Comparison of ENCODE assay signal across 26 cellular contexts in genomic region chr1:214474467-214474866, GRCh38.
DNase-seq lines count a peak whose midpoint lies in the region; ATAC-seq and TF ChIP-seq lines count a peak whose summit lies in the region.
"Had no signal": no experiment of that assay in that cellular context is flagged by ENCODE, and none has a peak within 500 bp of the region (broad histone marks: within the 10 kb centered on the region; RNA-seq: fewer than 3 reads in every experiment).

No MANE protein-coding gene starts in this region.

- H2AFZ ChIP-seq in Karpas-422 (ENCODE audit: low read length): peak overlapping the region; percentile 52; the same call in 1 of the 2 replicates

- no peak for ATAC-seq in HG03432 (IDR thresholded peaks at IDR 0.05; ENCODE audit: unreplicated experiment)
- ATAC-seq: activated T-cell treated with anti-CD3 and anti-CD28 coated beads, Interleukin-2, amount 50 U/mL, for 72 hours; sciatic nerve had no signal

- H3K9me3 ChIP-seq in Caco-2: no peaks in the 10 kb centered on the region
- no peaks in the 10 kb centered on the region for H3K9me3 ChIP-seq in Karpas-422 (ENCODE audit: low read length)
- H3K9me3 ChIP-seq: adrenal gland, BE2C, prostate gland had no signal

- POLR2A ChIA-PET in Caco-2 (lab: Charles Lee): interaction anchor here (0.8 kb wide), 1 partner anchor 7 kb away, joined by 3 read pairs; no protein-coding TSS in a partner anchor

- H3K27ac ChIP-seq in Karpas-422 (ENCODE audit: low read length): no peak overlapping the region
- H3K27ac ChIP-seq: adrenal gland, prostate gland, VCaP had no signal

- H3K36me3 Mint-ChIP-seq in Caco-2 (ENCODE audit: insufficient read depth, unreplicated experiment): peaks cover 27% of the 10 kb centered on the region
- no peaks in the 10 kb centered on the region for H3K36me3 Mint-ChIP-seq in chondrocyte (ENCODE audit: low read depth)
- H3K36me3 Mint-ChIP-seq in osteocyte (ENCODE audit: unreplicated experiment): no peaks in the 10 kb centered on the region
- H3K36me3 Mint-ChIP-seq: CD8-positive, alpha-beta memory T cell; memory B cell had no signal

- H3K9ac ChIP-seq in Karpas-422 (ENCODE audit: low read length): no peak overlapping the region

- peak overlapping the region; percentile 31 for H3K4me3 Mint-ChIP-seq in Caco-2 (ENCODE audit: unreplicated experiment)
- H3K4me3 Mint-ChIP-seq in chondrocyte (ENCODE audit: unreplicated experiment): no peak overlapping the region
- peak overlapping the region; percentile 16 for H3K4me3 Mint-ChIP-seq in osteocyte (ENCODE audit: unreplicated experiment)
- H3K4me3 Mint-ChIP-seq: activated T-cell treated with anti-CD3 and anti-CD28 coated beads, Interleukin-2, amount 50 U/mL, for 72 hours; CD8-positive, alpha-beta memory T cell; memory B cell had no signal

- no peaks in the 10 kb centered on the region for H4K20me1 ChIP-seq in Karpas-422 (ENCODE audit: insufficient read depth, low read depth, low read length)

- H3K4me1 ChIP-seq in Caco-2: peaks cover 76% of the 10 kb centered on the region
- H3K4me1 ChIP-seq in Karpas-422 (ENCODE audit: low read length): peaks cover 13% of the 10 kb centered on the region
- H3K4me1 ChIP-seq: BE2C, prostate gland had no signal

- H3K4me1 Mint-ChIP-seq in Caco-2 (ENCODE audit: low read depth, unreplicated experiment) (peaks cover 53% of the 10 kb centered on the region), chondrocyte (ENCODE audit: low read depth) (peaks cover 73% of the 10 kb centered on the region), osteocyte (ENCODE audit: unreplicated experiment) (peaks cover 78% of the 10 kb centered on the region)
- H3K4me1 Mint-ChIP-seq: CD8-positive, alpha-beta memory T cell; memory B cell had no signal

- H3K27me3 ChIP-seq in Caco-2 (replicated peaks; ENCODE audit: control insufficient read depth, insufficient read depth, low read length) (no peaks in the 10 kb centered on the region), Karpas-422 (ENCODE audit: low read length) (no peaks in the 10 kb centered on the region), H7 (ENCODE audit: control insufficient read depth, insufficient read depth, low read length) (no peaks in the 10 kb centered on the region)
- H3K27me3 ChIP-seq: adrenal gland had no signal

- H3K27ac Mint-ChIP-seq in Caco-2 (ENCODE audit: unreplicated experiment) (peak overlapping the region; percentile 80), chondrocyte (ENCODE audit: unreplicated experiment) (peak overlapping the region; percentile 98), osteocyte (ENCODE audit: unreplicated experiment) (peak overlapping the region; percentile 94)
- H3K27ac Mint-ChIP-seq: activated T-cell treated with anti-CD3 and anti-CD28 coated beads, Interleukin-2, amount 50 U/mL, for 72 hours; memory B cell had no signal

- no TSS peak for BruUV-seq in Caco-2 (replicated peaks; lab: Mats Ljungman, UMichigan)

- TF ChIP-seq CTCF in Caco-2 (IDR thresholded peaks at IDR 0.05; ENCODE audit: insufficient read depth in 1 of 2, low read depth in 1 of 2, low read length in 1 of 2, severe bottlenecking in 1 of 2, unreplicated experiment in 1 of 2) (no peak), chondrocyte (IDR thresholded peaks at IDR 0.05) (no peak), osteocyte (IDR thresholded peaks at IDR 0.05) (no peak)

- H3K9me3 Mint-ChIP-seq in Caco-2 (ENCODE audit: unreplicated experiment) (no peaks in the 10 kb centered on the region), chondrocyte (ENCODE audit: low read depth) (peaks cover 2% of the 10 kb centered on the region), osteocyte (ENCODE audit: unreplicated experiment) (no peaks in the 10 kb centered on the region)
- H3K9me3 Mint-ChIP-seq: memory B cell had no signal

- H3K27me3 Mint-ChIP-seq in Caco-2 (ENCODE audit: insufficient read depth, unreplicated experiment) (no peaks in the 10 kb centered on the region), chondrocyte (ENCODE audit: low read depth) (no peaks in the 10 kb centered on the region), osteocyte (ENCODE audit: unreplicated experiment) (no peaks in the 10 kb centered on the region)

- H3K4me2 ChIP-seq in Karpas-422 (ENCODE audit: low read depth, low read length, poor library complexity, severe bottlenecking): no peak overlapping the region

- DNase-seq in Caco-2 (no peak), Karpas-422 (no peak), chondrocyte (ENCODE audit: low spot score) (no peak), osteocyte (ENCODE audit: extremely low spot score, unreplicated experiment) (no peak), H7 (no peak), SK-N-DZ (ENCODE audit: low spot score) (no peak), NCI-H748 treated with DMSO at 0.1 percent for 48 hours (lab: John Stamatoyannopoulos, UW) (no peak)
- DNase-seq: ACHN; activated CD4-positive, alpha-beta T cell treated with anti-CD3 and anti-CD28 coated beads, Interleukin-2, amount 50 U/mL, for 1 hour; activated naive CD4-positive, alpha-beta T cell; activated T-cell treated with anti-CD3 and anti-CD28 coated beads, Interleukin-2, amount 50 U/mL, for 72 hours; adrenal gland; BE2C; CD8-positive, alpha-beta memory T cell; DMS153; HCEC 1CT; head of caudate nucleus; NCI-H1436 treated with DMSO at 0.1 percent for 48 hours; NCI-H446; stimulated activated CD4-positive, alpha-beta T cell treated with anti-CD3 and anti-CD28 coated beads, Interleukin-15, amount 100 ng/mL, for 24 hours; stimulated activated naive CD4-positive, alpha-beta T cell had no signal

- H3K79me2 ChIP-seq in Karpas-422 (ENCODE audit: low read length): no peaks in the 10 kb centered on the region

- no peaks in the 10 kb centered on the region; the same call in 1 of the 2 replicates for H3K36me3 ChIP-seq in Caco-2 (ENCODE audit: control insufficient read depth, insufficient read depth, low read length)
- H3K36me3 ChIP-seq in Karpas-422 (ENCODE audit: insufficient read depth, low read length): no peaks in the 10 kb centered on the region
- no peaks in the 10 kb centered on the region for H3K36me3 ChIP-seq in H7 (replicated peaks; ENCODE audit: control insufficient read depth, insufficient read depth, low read length)
- H3K36me3 ChIP-seq: adrenal gland, BE2C, prostate gland had no signal

- H3K4me3 ChIP-seq in Caco-2 (ENCODE audit: low read depth, low read length) (no peak overlapping the region), Karpas-422 (ENCODE audit: low read length) (no peak overlapping the region), H7 (ENCODE audit: insufficient read depth, low read depth, low read length) (no peak overlapping the region)
- H3K4me3 ChIP-seq: adrenal gland, prostate gland had no signal

- H3K9me2 ChIP-seq in Karpas-422 (replicated peaks; ENCODE audit: insufficient read depth, low read length): no peaks in the 10 kb centered on the region

- CTCF ChIA-PET in Caco-2 (lab: Charles Lee): no interaction called here

- intact Hi-C loops in Caco-2 (cut with micrococcal nuclease; ENCODE audit: unreplicated experiment): no loop called here
